Comparison of ENCODE assay signal across 1 cellular context in genomic region chr10:24718031-24718855, GRCh38.
A peak's percentile ranks its signal among the peaks of the same experiment; 100 is the strongest.
TF ChIP-seq lines count a peak whose summit lies in the region.

No MANE protein-coding gene starts in this region.

TF ChIP-seq in HepG2, 621 proteins besides CTCF, POLR2A, EP300 and RAD21 (continued from another document and continues in another):
- TF ChIP-seq ZNF121 (CRISPR knock-in tag; IDR thresholded peaks at IDR 0.05) (no peak), HOMEZ (CRISPR knock-in tag; IDR thresholded peaks at IDR 0.05; ENCODE audit: low read depth) (0 out of 2 replicates have a peak, but pooled peaks have one; percentile 5), SP140L (CRISPR knock-in tag; IDR thresholded peaks at IDR 0.05; ENCODE audit: borderline replicate concordance) (no peak), SAP130 (CRISPR knock-in tag; IDR thresholded peaks at IDR 0.05; ENCODE audit: low read depth) (peak; percentile 31; the same call in 1 of the 2 replicates), REST (IDR thresholded peaks at IDR 0.05; ENCODE audit: borderline replicate concordance in 1 of 2, low read depth in 1 of 2, low read length in 2 of 2) (no peak), SMYD3 (CRISPR knock-in tag; IDR thresholded peaks at IDR 0.05) (no peak), MAFK (conservative IDR thresholded peaks at IDR 0.05 in 1 of 2, IDR thresholded peaks at IDR 0.05 in 1 of 2; ENCODE audit: low read length in 2 of 2) (peak in 1 of 2 experiments; percentile 23; a peak in 1 of 4 replicates), FOXA3 (CRISPR knock-in tag; IDR thresholded peaks at IDR 0.05) (peak; percentile 67), ZNF607 (CRISPR knock-in tag; IDR thresholded peaks at IDR 0.05; ENCODE audit: borderline replicate concordance) (0 out of 2 replicates have a peak, but pooled peaks have one; percentile 47), SUZ12 (IDR thresholded peaks at IDR 0.05; ENCODE audit: low read depth, low read length) (no peak), ARID3A (IDR thresholded peaks at IDR 0.05; ENCODE audit: low read depth, low read length) (0 out of 2 replicates have a peak, but pooled peaks have one; percentile 7), CBX2 (IDR thresholded peaks at IDR 0.05; ENCODE audit: low read depth, low read length) (no peak), CBX2 (CRISPR knock-in tag; IDR thresholded peaks at IDR 0.05; ENCODE audit: low read depth) (no peak), SOX5 (CRISPR knock-in tag; IDR thresholded peaks at IDR 0.05; ENCODE audit: borderline replicate concordance) (peak; percentile 32; the same call in 1 of the 2 replicates), ARID5B (CRISPR knock-in tag; IDR thresholded peaks at IDR 0.05) (peak; percentile 73), ZNF292 (CRISPR knock-in tag; IDR thresholded peaks at IDR 0.05; ENCODE audit: borderline replicate concordance, low read depth) (peak; percentile 13; the same call in 1 of the 2 replicates), GATAD2A (CRISPR knock-in tag; IDR thresholded peaks at IDR 0.05) (peak; percentile 69), HDAC2 (CRISPR knock-in tag; IDR thresholded peaks at IDR 0.05) (0 out of 2 replicates have a peak, but pooled peaks have one; percentile 39), CEBPB (IDR thresholded peaks at IDR 0.05; ENCODE audit: borderline replicate concordance, low read depth, low read length) (no peak), KDM4B (CRISPR knock-in tag; IDR thresholded peaks at IDR 0.05) (no peak), ZNF274 (CRISPR knock-in tag; IDR thresholded peaks at IDR 0.05) (no peak), ATF4 (CRISPR knock-in tag; IDR thresholded peaks at IDR 0.05) (peak in 1 of 2 experiments; percentile 89; a peak in 2 of 4 replicates), FOSL2 (CRISPR knock-in tag; IDR thresholded peaks at IDR 0.05) (peak; percentile 68; the same call in 1 of the 2 replicates), CEBPG (CRISPR knock-in tag; IDR thresholded peaks at IDR 0.05) (peak; percentile 31; the same call in 1 of the 2 replicates), GFI1 (CRISPR knock-in tag; IDR thresholded peaks at IDR 0.05; ENCODE audit: borderline replicate concordance) (no peak), FOXP4 (CRISPR knock-in tag; IDR thresholded peaks at IDR 0.05) (peak; percentile 61), TEAD3 (CRISPR knock-in tag; optimal IDR thresholded peaks at IDR 0.05; ENCODE audit: borderline replicate concordance) (peak; percentile 66), AHDC1 (CRISPR knock-in tag; IDR thresholded peaks at IDR 0.05; ENCODE audit: borderline replicate concordance) (no peak), PAF1 (CRISPR knock-in tag; IDR thresholded peaks at IDR 0.05) (no peak), ZNF850 (CRISPR knock-in tag; conservative IDR thresholded peaks at IDR 0.05) (no peak), FOXP1 (IDR thresholded peaks at IDR 0.05) (no peak), FOXP1 (CRISPR knock-in tag; IDR thresholded peaks at IDR 0.05) (peak; percentile 23; the same call in 1 of the 2 replicates), SNAPC2 (CRISPR knock-in tag; IDR thresholded peaks at IDR 0.05) (0 out of 2 replicates have a peak, but pooled peaks have one; percentile 25), ZNF7 (CRISPR knock-in tag; IDR thresholded peaks at IDR 0.05) (no peak), BCL3 (CRISPR knock-in tag; IDR thresholded peaks at IDR 0.05) (no peak), ZNF703 (CRISPR knock-in tag; IDR thresholded peaks at IDR 0.05; ENCODE audit: borderline replicate concordance) (no peak), ELF3 (CRISPR knock-in tag; IDR thresholded peaks at IDR 0.05) (0 out of 2 replicates have a peak, but pooled peaks have one; percentile 34), PCBP2 (optimal IDR thresholded peaks at IDR 0.05; ENCODE audit: low read depth, low read length, poor library complexity, severe bottlenecking) (no peak), ZNF343 (CRISPR knock-in tag; IDR thresholded peaks at IDR 0.05) (no peak), FOXA1 (IDR thresholded peaks at IDR 0.05) (no peak), FOXA1 (CRISPR knock-in tag; IDR thresholded peaks at IDR 0.05) (peak; percentile 28; the same call in 1 of the 2 replicates)
